Comparison of ENCODE assay signal across 1 cellular context in the genomic region with DNA sequence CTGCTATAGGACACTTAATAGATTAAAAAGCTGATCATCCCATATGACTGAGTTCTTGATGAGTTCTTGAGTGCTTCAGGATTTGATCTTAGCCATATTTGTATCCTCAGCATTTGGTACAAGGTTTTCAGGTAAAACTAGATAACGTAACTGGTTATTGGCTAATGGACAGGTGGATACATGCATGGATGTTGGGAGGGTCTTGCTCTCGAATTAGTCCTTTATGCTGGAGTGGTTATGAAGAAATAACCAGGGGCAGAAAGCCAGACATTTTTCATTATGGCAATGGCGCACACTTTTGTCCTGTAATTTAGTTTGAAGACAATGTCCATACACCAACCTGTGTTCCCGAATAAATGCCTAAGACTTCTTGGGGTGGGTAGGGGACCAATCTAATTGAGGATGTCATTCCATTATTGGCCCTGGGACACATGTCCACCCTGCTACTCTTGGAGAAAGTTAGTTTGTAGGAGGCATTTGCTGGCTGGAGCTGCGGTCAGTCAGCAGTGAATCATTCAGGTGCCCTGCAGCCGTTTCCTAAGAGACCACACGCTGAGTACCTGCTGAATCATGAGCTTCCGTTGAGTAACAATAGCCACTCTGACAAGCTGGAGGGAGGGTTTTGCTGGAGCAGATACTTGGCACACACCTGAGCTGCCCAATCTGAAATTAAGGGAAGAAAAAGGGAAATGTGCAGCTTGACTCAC.
TF ChIP-seq lines count a peak whose summit lies in the region.

No MANE protein-coding gene starts in this region.

TF ChIP-seq in K562, 482 proteins besides CTCF, POLR2A, EP300 and RAD21 (continued from another document and continues in another):
- TF ChIP-seq, protein P1, sequence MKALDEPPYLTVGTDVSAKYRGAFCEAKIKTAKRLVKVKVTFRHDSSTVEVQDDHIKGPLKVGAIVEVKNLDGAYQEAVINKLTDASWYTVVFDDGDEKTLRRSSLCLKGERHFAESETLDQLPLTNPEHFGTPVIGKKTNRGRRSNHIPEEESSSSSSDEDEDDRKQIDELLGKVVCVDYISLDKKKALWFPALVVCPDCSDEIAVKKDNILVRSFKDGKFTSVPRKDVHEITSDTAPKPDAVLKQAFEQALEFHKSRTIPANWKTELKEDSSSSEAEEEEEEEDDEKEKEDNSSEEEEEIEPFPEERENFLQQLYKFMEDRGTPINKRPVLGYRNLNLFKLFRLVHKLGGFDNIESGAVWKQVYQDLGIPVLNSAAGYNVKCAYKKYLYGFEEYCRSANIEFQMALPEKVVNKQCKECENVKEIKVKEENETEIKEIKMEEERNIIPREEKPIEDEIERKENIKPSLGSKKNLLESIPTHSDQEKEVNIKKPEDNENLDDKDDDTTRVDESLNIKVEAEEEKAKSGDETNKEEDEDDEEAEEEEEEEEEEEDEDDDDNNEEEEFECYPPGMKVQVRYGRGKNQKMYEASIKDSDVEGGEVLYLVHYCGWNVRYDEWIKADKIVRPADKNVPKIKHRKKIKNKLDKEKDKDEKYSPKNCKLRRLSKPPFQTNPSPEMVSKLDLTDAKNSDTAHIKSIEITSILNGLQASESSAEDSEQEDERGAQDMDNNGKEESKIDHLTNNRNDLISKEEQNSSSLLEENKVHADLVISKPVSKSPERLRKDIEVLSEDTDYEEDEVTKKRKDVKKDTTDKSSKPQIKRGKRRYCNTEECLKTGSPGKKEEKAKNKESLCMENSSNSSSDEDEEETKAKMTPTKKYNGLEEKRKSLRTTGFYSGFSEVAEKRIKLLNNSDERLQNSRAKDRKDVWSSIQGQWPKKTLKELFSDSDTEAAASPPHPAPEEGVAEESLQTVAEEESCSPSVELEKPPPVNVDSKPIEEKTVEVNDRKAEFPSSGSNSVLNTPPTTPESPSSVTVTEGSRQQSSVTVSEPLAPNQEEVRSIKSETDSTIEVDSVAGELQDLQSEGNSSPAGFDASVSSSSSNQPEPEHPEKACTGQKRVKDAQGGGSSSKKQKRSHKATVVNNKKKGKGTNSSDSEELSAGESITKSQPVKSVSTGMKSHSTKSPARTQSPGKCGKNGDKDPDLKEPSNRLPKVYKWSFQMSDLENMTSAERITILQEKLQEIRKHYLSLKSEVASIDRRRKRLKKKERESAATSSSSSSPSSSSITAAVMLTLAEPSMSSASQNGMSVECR (CRISPR knock-in tag; IDR thresholded peaks at IDR 0.05), result no peak
- TF ChIP-seq OTX1 (CRISPR knock-in tag; IDR thresholded peaks at IDR 0.05) (no peak), SMARCA4 (IDR thresholded peaks at IDR 0.05) (0 out of 2 replicates have a peak, but pooled peaks have one; percentile 35), CHD1 (IDR thresholded peaks at IDR 0.05; ENCODE audit: low read length) (no peak), MEF2A (IDR thresholded peaks at IDR 0.05; ENCODE audit: control insufficient read depth, low read depth, low read length) (no peak), THRAP3 (IDR thresholded peaks at IDR 0.05; ENCODE audit: borderline replicate concordance) (no peak), ZNF134 (CRISPR knock-in tag; conservative IDR thresholded peaks at IDR 0.05) (no peak), DPF2 (IDR thresholded peaks at IDR 0.05) (peak; percentile 35; the same call in 1 of the 2 replicates), CREM (IDR thresholded peaks at IDR 0.05; ENCODE audit: low read depth) (no peak), SIN3B (IDR thresholded peaks at IDR 0.05; ENCODE audit: low read depth) (no peak), ZNF431 (CRISPR knock-in tag; IDR thresholded peaks at IDR 0.05) (no peak), TCFL5 (CRISPR knock-in tag; conservative IDR thresholded peaks at IDR 0.05) (no peak), RFX7 (CRISPR knock-in tag; IDR thresholded peaks at IDR 0.05) (no peak), ZNF282 (CRISPR knock-in tag; IDR thresholded peaks at IDR 0.05) (no peak), ZNF140 (CRISPR knock-in tag; IDR thresholded peaks at IDR 0.05) (no peak), U2AF1 (optimal IDR thresholded peaks at IDR 0.05; ENCODE audit: low read depth, low read length) (no peak), ZC3H8 (IDR thresholded peaks at IDR 0.05) (no peak), BACH1 (tag; IDR thresholded peaks at IDR 0.05) (no peak)
- TF ChIP-seq, protein P2, sequence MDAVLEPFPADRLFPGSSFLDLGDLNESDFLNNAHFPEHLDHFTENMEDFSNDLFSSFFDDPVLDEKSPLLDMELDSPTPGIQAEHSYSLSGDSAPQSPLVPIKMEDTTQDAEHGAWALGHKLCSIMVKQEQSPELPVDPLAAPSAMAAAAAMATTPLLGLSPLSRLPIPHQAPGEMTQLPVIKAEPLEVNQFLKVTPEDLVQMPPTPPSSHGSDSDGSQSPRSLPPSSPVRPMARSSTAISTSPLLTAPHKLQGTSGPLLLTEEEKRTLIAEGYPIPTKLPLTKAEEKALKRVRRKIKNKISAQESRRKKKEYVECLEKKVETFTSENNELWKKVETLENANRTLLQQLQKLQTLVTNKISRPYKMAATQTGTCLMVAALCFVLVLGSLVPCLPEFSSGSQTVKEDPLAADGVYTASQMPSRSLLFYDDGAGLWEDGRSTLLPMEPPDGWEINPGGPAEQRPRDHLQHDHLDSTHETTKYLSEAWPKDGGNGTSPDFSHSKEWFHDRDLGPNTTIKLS (IDR thresholded peaks at IDR 0.05; ENCODE audit: borderline replicate concordance, low read depth), result no peak
- TF ChIP-seq, protein P3, sequence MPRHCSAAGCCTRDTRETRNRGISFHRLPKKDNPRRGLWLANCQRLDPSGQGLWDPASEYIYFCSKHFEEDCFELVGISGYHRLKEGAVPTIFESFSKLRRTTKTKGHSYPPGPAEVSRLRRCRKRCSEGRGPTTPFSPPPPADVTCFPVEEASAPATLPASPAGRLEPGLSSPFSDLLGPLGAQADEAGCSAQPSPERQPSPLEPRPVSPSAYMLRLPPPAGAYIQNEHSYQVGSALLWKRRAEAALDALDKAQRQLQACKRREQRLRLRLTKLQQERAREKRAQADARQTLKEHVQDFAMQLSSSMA (CRISPR knock-in tag; IDR thresholded peaks at IDR 0.05), result no peak
- TF ChIP-seq, protein P4, sequence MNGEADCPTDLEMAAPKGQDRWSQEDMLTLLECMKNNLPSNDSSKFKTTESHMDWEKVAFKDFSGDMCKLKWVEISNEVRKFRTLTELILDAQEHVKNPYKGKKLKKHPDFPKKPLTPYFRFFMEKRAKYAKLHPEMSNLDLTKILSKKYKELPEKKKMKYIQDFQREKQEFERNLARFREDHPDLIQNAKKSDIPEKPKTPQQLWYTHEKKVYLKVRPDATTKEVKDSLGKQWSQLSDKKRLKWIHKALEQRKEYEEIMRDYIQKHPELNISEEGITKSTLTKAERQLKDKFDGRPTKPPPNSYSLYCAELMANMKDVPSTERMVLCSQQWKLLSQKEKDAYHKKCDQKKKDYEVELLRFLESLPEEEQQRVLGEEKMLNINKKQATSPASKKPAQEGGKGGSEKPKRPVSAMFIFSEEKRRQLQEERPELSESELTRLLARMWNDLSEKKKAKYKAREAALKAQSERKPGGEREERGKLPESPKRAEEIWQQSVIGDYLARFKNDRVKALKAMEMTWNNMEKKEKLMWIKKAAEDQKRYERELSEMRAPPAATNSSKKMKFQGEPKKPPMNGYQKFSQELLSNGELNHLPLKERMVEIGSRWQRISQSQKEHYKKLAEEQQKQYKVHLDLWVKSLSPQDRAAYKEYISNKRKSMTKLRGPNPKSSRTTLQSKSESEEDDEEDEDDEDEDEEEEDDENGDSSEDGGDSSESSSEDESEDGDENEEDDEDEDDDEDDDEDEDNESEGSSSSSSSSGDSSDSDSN (IDR thresholded peaks at IDR 0.05; ENCODE audit: borderline replicate concordance in 1 of 2, low read depth in 2 of 2, low read length in 2 of 2), result no peak
- TF ChIP-seq, protein P5, sequence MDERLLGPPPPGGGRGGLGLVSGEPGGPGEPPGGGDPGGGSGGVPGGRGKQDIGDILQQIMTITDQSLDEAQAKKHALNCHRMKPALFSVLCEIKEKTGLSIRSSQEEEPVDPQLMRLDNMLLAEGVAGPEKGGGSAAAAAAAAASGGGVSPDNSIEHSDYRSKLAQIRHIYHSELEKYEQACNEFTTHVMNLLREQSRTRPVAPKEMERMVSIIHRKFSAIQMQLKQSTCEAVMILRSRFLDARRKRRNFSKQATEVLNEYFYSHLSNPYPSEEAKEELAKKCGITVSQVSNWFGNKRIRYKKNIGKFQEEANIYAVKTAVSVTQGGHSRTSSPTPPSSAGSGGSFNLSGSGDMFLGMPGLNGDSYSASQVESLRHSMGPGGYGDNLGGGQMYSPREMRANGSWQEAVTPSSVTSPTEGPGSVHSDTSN (CRISPR knock-in tag; IDR thresholded peaks at IDR 0.05; ENCODE audit: low read depth), result no peak
- TF ChIP-seq, protein P5 (tag; conservative IDR thresholded peaks at IDR 0.05; ENCODE audit: low read depth), result peak; percentile 42; the same call in 1 of the 2 replicates
- TF ChIP-seq, protein P6, sequence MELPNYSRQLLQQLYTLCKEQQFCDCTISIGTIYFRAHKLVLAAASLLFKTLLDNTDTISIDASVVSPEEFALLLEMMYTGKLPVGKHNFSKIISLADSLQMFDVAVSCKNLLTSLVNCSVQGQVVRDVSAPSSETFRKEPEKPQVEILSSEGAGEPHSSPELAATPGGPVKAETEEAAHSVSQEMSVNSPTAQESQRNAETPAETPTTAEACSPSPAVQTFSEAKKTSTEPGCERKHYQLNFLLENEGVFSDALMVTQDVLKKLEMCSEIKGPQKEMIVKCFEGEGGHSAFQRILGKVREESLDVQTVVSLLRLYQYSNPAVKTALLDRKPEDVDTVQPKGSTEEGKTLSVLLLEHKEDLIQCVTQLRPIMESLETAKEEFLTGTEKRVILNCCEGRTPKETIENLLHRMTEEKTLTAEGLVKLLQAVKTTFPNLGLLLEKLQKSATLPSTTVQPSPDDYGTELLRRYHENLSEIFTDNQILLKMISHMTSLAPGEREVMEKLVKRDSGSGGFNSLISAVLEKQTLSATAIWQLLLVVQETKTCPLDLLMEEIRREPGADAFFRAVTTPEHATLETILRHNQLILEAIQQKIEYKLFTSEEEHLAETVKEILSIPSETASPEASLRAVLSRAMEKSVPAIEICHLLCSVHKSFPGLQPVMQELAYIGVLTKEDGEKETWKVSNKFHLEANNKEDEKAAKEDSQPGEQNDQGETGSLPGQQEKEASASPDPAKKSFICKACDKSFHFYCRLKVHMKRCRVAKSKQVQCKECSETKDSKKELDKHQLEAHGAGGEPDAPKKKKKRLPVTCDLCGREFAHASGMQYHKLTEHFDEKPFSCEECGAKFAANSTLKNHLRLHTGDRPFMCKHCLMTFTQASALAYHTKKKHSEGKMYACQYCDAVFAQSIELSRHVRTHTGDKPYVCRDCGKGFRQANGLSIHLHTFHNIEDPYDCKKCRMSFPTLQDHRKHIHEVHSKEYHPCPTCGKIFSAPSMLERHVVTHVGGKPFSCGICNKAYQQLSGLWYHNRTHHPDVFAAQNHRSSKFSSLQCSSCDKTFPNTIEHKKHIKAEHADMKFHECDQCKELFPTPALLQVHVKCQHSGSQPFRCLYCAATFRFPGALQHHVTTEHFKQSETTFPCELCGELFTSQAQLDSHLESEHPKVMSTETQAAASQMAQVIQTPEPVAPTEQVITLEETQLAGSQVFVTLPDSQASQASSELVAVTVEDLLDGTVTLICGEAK (IDR thresholded peaks at IDR 0.05), result no peak
- TF ChIP-seq, protein P6 (CRISPR knock-in tag; IDR thresholded peaks at IDR 0.05), result no peak
- TF ChIP-seq, protein P7, sequence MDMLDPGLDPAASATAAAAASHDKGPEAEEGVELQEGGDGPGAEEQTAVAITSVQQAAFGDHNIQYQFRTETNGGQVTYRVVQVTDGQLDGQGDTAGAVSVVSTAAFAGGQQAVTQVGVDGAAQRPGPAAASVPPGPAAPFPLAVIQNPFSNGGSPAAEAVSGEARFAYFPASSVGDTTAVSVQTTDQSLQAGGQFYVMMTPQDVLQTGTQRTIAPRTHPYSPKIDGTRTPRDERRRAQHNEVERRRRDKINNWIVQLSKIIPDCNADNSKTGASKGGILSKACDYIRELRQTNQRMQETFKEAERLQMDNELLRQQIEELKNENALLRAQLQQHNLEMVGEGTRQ (CRISPR knock-in tag; IDR thresholded peaks at IDR 0.05), result no peak
